In genomic region chr5:83148370-83148769, GRCh38 we compare ENCODE assay signal across 21 cellular contexts.
A peak's percentile ranks its signal among the peaks of the same experiment; 100 is the strongest.
DNase-seq lines count a peak whose midpoint lies in the region; ATAC-seq, FAIRE-seq and TF ChIP-seq lines count a peak whose summit lies in the region.
"Had no signal": no experiment of that assay in that cellular context is flagged by ENCODE, and none has a peak within 500 bp of the region (broad histone marks: within the 10 kb centered on the region; RNA-seq: fewer than 3 reads in every experiment).

No MANE protein-coding gene starts in this region.

- H3K4me3 ChIP-seq in HEK293 (ENCODE audit: low read depth, low read length) (no peak overlapping the region), K562 (no peak overlapping the region), pancreas (no peak overlapping the region)
- H3K4me3 ChIP-seq: BLaER1 had no signal

- H3K27me3 ChIP-seq in K562 (ENCODE audit: control insufficient read depth in 2 of 2, insufficient read depth in 2 of 2, low read length in 2 of 2): no peaks in the 10 kb centered on the region
- no peaks in the 10 kb centered on the region for H3K27me3 ChIP-seq in pancreas
- H3K27me3 ChIP-seq: BE2C, BLaER1 had no signal

- no peaks in the 10 kb centered on the region for H3K36me3 ChIP-seq in HEK293 (ENCODE audit: control insufficient read depth in 2 of 2, insufficient read depth in 1 of 2, low read length in 2 of 2)
- no peaks in the 10 kb centered on the region for H3K36me3 ChIP-seq in K562 (ENCODE audit: control insufficient read depth, insufficient read depth, low read length)
- H3K36me3 ChIP-seq in pancreas: no peaks in the 10 kb centered on the region
- H3K36me3 ChIP-seq: BE2C, BLaER1 had no signal

- H4K20me1 ChIP-seq in K562 (replicated peaks; ENCODE audit: control insufficient read depth, insufficient read depth, low read length): no peaks in the 10 kb centered on the region
- H4K20me1 ChIP-seq: BLaER1 had no signal

- no peak for FAIRE-seq in K562 (lab: Jason Lieb, UNC)
- peak; percentile 13 for FAIRE-seq in pancreas (lab: Jason Lieb, UNC)
- FAIRE-seq: A204.1, D721Med, GM12891, GM19239 had no signal

- in situ Hi-C loops in K562 (cut with MboI): no loop called here

- CTCF ChIA-PET in HEK293 (lab: Yijun Ruan, JAX) (interaction anchor here (0.6 to 1.1 kb wide), 3 partner anchors 13 to 282 kb away, joined by 3 to 6 read pairs (median 3); no protein-coding TSS in a partner anchor), K562 (lab: Yijun Ruan, JAX; ENCODE audit: low intra/inter-chr PET ratio) (no interaction called here)

- no peak overlapping the region for H2AFZ ChIP-seq in K562 (ENCODE audit: low read depth, low read length)

- ATAC-seq in K562: no peak
- no peak for ATAC-seq in pancreas

- H3K4me1 ChIP-seq in HEK293 (ENCODE audit: control insufficient read depth, insufficient read depth, low read length) (peaks cover 9% of the 10 kb centered on the region), K562 (replicated peaks in 1 of 2; ENCODE audit: control insufficient read depth in 2 of 2, insufficient read depth in 2 of 2, low read length in 2 of 2) (no peaks in the 10 kb centered on the region), pancreas (peaks cover 0 to 11% (median 0%) of the 10 kb centered on the region in 3 donors)
- H3K4me1 ChIP-seq: BE2C, BLaER1, Caco-2 had no signal

- H3K4me2 ChIP-seq in K562 (ENCODE audit: insufficient read depth, low read length): no peak overlapping the region
- H3K4me2 ChIP-seq: BLaER1 had no signal

- DNase-seq in K562 (ENCODE audit: extremely low read depth in 1 of 4, low spot score in 3 of 4) (no peak), pancreas (no peak), COLO668 (lab: John Stamatoyannopoulos, UW; ENCODE audit: unreplicated experiment) (no peak), NCI-H82 treated with DMSO at 0.1 percent for 48 hours (lab: John Stamatoyannopoulos, UW; ENCODE audit: unreplicated experiment) (no peak)
- DNase-seq: 8988T; ACHN; BE2C; C1 segment of cervical spinal cord; Caco-2; Calu3; CD4-positive, alpha-beta memory T cell; CD4-positive, CD25-positive, alpha-beta regulatory T cell; CD8-positive, alpha-beta memory T cell; DMS79 treated with DMSO at 0.1 percent for 48 hours; GF-D8 had no signal

- H3K27ac ChIP-seq in HEK293 (ENCODE audit: extremely low read depth, low read depth, low read length) (no peak overlapping the region), K562 (ENCODE audit: extremely low read depth, low read depth, low read length) (no peak overlapping the region), pancreas (no peak overlapping the region)
- H3K27ac ChIP-seq: BLaER1 had no signal

- H3K9me3 ChIP-seq in HEK293 (ENCODE audit: control insufficient read depth, insufficient read depth, low read depth, low read length) (no peaks in the 10 kb centered on the region), K562 (replicated peaks; ENCODE audit: control insufficient read depth, insufficient read depth, low read depth, low read length) (no peaks in the 10 kb centered on the region), pancreas (no peaks in the 10 kb centered on the region)
- H3K9me3 ChIP-seq: BE2C, BLaER1, Caco-2 had no signal

- 49% methylated on average over 3 of the region's 3 CpGs for WGBS in K562 (ENCODE audit: insufficient coverage, low coverage, missing lambda C conversion rate)
- WGBS in pancreas, 2 donors: 95 to 97% methylated on average over 3 of the region's 3 CpGs

- TF ChIP-seq RAD21 in K562 (CRISPR knock-in tag; conservative IDR thresholded peaks at IDR 0.05 in 1 of 2, IDR thresholded peaks at IDR 0.05 in 1 of 2): no peak

- TF ChIP-seq CTCF in HEK293 (tag by site-specific recombination; IDR thresholded peaks at IDR 0.05) (no peak), K562 (IDR thresholded peaks at IDR 0.05 in 2 of 3, conservative IDR thresholded peaks at IDR 0.05 in 1 of 3; ENCODE audit: insufficient read depth in 2 of 3, low read depth in 1 of 3, low read length in 3 of 3) (no peak), pancreas (IDR thresholded peaks at IDR 0.05) (no peak)

- BruUV-seq in K562 (replicated peaks; lab: Mats Ljungman, UMichigan): no TSS peak

- no peaks in the 10 kb centered on the region for H3K79me2 ChIP-seq in K562 (ENCODE audit: control insufficient read depth, insufficient read depth, low read length)

- H3K9me1 ChIP-seq in K562 (ENCODE audit: control insufficient read depth, insufficient read depth, low read length): no peaks in the 10 kb centered on the region

- H3K9ac ChIP-seq in K562 (ENCODE audit: insufficient read depth in 1 of 2, low read depth in 2 of 2, low read length in 2 of 2): no peak overlapping the region
- H3K9ac ChIP-seq: BLaER1 had no signal

- intact Hi-C loops in K562 (cut with micrococcal nuclease): no loop called here
- intact Hi-C loops in pancreas (cut with DNase I): no loop called here

- POLR2A ChIA-PET in HEK293 (lab: Yijun Ruan, JAX) (no interaction called here), K562 (lab: Yijun Ruan, JAX) (no interaction called here)

- TF ChIP-seq POLR2A in K562 (conservative IDR thresholded peaks at IDR 0.05): no peak

- TF ChIP-seq EP300 in K562 (IDR thresholded peaks at IDR 0.05; ENCODE audit: low read length): no peak

TF ChIP-seq in HEK293, 187 proteins besides CTCF, POLR2A, EP300 and RAD21:
- TF ChIP-seq ZFHX2 (tag by site-specific recombination; conservative IDR thresholded peaks at IDR 0.05) (no peak), ZNF558 (tag by site-specific recombination; IDR thresholded peaks at IDR 0.05) (0 out of 2 replicates have a peak, but pooled peaks have one; percentile 14), ZNF629 (tag by site-specific recombination; IDR thresholded peaks at IDR 0.05) (0 out of 2 replicates have a peak, but pooled peaks have one; percentile 24), ATF2 (tag by site-specific recombination; IDR thresholded peaks at IDR 0.05; ENCODE audit: low read depth) (peak; percentile 85)

TF ChIP-seq in K562, 482 proteins besides CTCF, POLR2A, EP300 and RAD21:
- 0 out of 2 replicates have a peak, but pooled peaks have one; percentile 26 for TF ChIP-seq ATF3 (IDR thresholded peaks at IDR 0.05)
- TF ChIP-seq ATF3 (CRISPR knock-in tag; conservative IDR thresholded peaks at IDR 0.05): no peak
- no peak for TF ChIP-seq PHF21A (IDR thresholded peaks at IDR 0.05; ENCODE audit: borderline replicate concordance, low read depth)

Comparison
In these comparisons a context has a peak if more than half of its experiments do, and no peak if none do; other contexts are left out.
1. Of the 44 proteins assayed by ChIP-seq in both K562 and HEK293: peak only in K562: none; only in HEK293: ATF2; in both: none; in neither: 43.